1 cellular context compared by ENCODE assay signal in genomic region chr18:21735452-21736015, GRCh38.
TF ChIP-seq lines count a peak whose summit lies in the region.

No MANE protein-coding gene starts in this region.

TF ChIP-seq in K562, 482 proteins besides CTCF, POLR2A, EP300 and RAD21 (continued from another document and continues in another):
- TF ChIP-seq HDAC1 (IDR thresholded peaks at IDR 0.05) (0 out of 4 replicates have a peak, but pooled peaks of 1 of the 2 experiments have one; percentile 32), MEF2A (IDR thresholded peaks at IDR 0.05; ENCODE audit: control insufficient read depth, low read depth, low read length) (no peak), ZNF699 (CRISPR knock-in tag; IDR thresholded peaks at IDR 0.05; ENCODE audit: insufficient replicate concordance) (no peak), NFYB (IDR thresholded peaks at IDR 0.05; ENCODE audit: extremely low read depth, insufficient read length) (no peak), NCOA2 (IDR thresholded peaks at IDR 0.05; ENCODE audit: partially characterized antibody in 2 of 2) (peak in 1 of 2 experiments; percentile 34), HDAC6 (IDR thresholded peaks at IDR 0.05; ENCODE audit: low read depth, low read length) (no peak), HDAC2 (IDR thresholded peaks at IDR 0.05) (no peak; the same call in 1 of the 2 replicates), ILK (tag; IDR thresholded peaks at IDR 0.05; ENCODE audit: borderline replicate concordance, low read depth) (no peak), HCFC1 (IDR thresholded peaks at IDR 0.05; ENCODE audit: low read depth, low read length) (peak; percentile 26; the same call in 1 of the 2 replicates), GTF2E2 (tag; IDR thresholded peaks at IDR 0.05) (no peak), MAFK (IDR thresholded peaks at IDR 0.05; ENCODE audit: low read length) (peak; percentile 68), TAF15 (IDR thresholded peaks at IDR 0.05; ENCODE audit: low read depth, low read length) (no peak), ETV1 (tag; conservative IDR thresholded peaks at IDR 0.05; ENCODE audit: low read depth) (peak; percentile 95), ETV5 (CRISPR knock-in tag; IDR thresholded peaks at IDR 0.05; ENCODE audit: low read depth) (peak; percentile 96), ZBTB26 (CRISPR knock-in tag; IDR thresholded peaks at IDR 0.05) (no peak), DPF2 (IDR thresholded peaks at IDR 0.05) (peak; percentile 78), SOX6 (IDR thresholded peaks at IDR 0.05) (peak; percentile 81), L3MBTL2 (IDR thresholded peaks at IDR 0.05) (peak; percentile 77), ZNF318 (IDR thresholded peaks at IDR 0.05; ENCODE audit: borderline replicate concordance in 1 of 2, low read depth in 1 of 2) (no peak), CEBPG (CRISPR knock-in tag; IDR thresholded peaks at IDR 0.05) (peak; percentile 93), CEBPG (tag; conservative IDR thresholded peaks at IDR 0.05 in 1 of 2, IDR thresholded peaks at IDR 0.05 in 1 of 2) (0 out of 4 replicates have a peak, but pooled peaks of 1 of the 2 experiments have one; percentile 12), XRCC5 (IDR thresholded peaks at IDR 0.05; ENCODE audit: low read depth, low read length) (no peak), LARP7 (IDR thresholded peaks at IDR 0.05) (0 out of 2 replicates have a peak, but pooled peaks have one; percentile 34), ETV6 (IDR thresholded peaks at IDR 0.05; ENCODE audit: borderline replicate concordance in 1 of 2, low read depth in 2 of 2, low read length in 1 of 2) (no peak), ETV6 (CRISPR knock-in tag; IDR thresholded peaks at IDR 0.05; ENCODE audit: borderline replicate concordance) (no peak), BRD9 (IDR thresholded peaks at IDR 0.05; ENCODE audit: low read depth, partially characterized antibody) (peak; percentile 69), ZNF592 (IDR thresholded peaks at IDR 0.05) (peak; percentile 84), HNRNPH1 (optimal IDR thresholded peaks at IDR 0.05; ENCODE audit: low read depth, low read length) (no peak), CC2D1A (IDR thresholded peaks at IDR 0.05) (peak; percentile 42), SMARCA4 (IDR thresholded peaks at IDR 0.05) (peak; percentile 75; the same call in 1 of the 2 replicates), IRF9 (tag; IDR thresholded peaks at IDR 0.05) (peak; percentile 46; the same call in 1 of the 2 replicates), RCOR1 (IDR thresholded peaks at IDR 0.05; ENCODE audit: borderline replicate concordance in 1 of 2, low read depth in 2 of 2, low read length in 2 of 2) (peak in 1 of 2 experiments; percentile 70; a peak in 2 of 4 replicates), BRD4 (IDR thresholded peaks at IDR 0.05) (0 out of 2 replicates have a peak, but pooled peaks have one; percentile 49), ZNF212 (CRISPR knock-in tag; IDR thresholded peaks at IDR 0.05) (no peak), SRSF1 (IDR thresholded peaks at IDR 0.05; ENCODE audit: low read depth, low read length) (no peak), PHF20 (IDR thresholded peaks at IDR 0.05; ENCODE audit: partially characterized antibody) (peak; percentile 18), DACH1 (IDR thresholded peaks at IDR 0.05; ENCODE audit: partially characterized antibody) (no peak), JUND (IDR thresholded peaks at IDR 0.05; ENCODE audit: borderline replicate concordance, low read depth, low read length) (peak; percentile 67), JUND (tag; IDR thresholded peaks at IDR 0.05; ENCODE audit: borderline replicate concordance, low read depth, low read length) (peak; percentile 54; the same call in 1 of the 3 replicates), SETDB1 (IDR thresholded peaks at IDR 0.05; ENCODE audit: low read length) (no peak), FOSL1 (tag; conservative IDR thresholded peaks at IDR 0.05) (0 out of 2 replicates have a peak, but pooled peaks have one; percentile 13), AFF1 (IDR thresholded peaks at IDR 0.05; ENCODE audit: low read depth in 1 of 2, partially characterized antibody in 2 of 2) (peak in 1 of 2 experiments; percentile 63), EGR1 (conservative IDR thresholded peaks at IDR 0.05) (peak; percentile 81), CTBP1 (IDR thresholded peaks at IDR 0.05; ENCODE audit: borderline replicate concordance) (peak; percentile 68; the same call in 1 of the 2 replicates), NUFIP1 (IDR thresholded peaks at IDR 0.05; ENCODE audit: partially characterized antibody) (no peak)
- TF ChIP-seq, protein P1, sequence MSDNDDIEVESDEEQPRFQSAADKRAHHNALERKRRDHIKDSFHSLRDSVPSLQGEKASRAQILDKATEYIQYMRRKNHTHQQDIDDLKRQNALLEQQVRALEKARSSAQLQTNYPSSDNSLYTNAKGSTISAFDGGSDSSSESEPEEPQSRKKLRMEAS (CRISPR knock-in tag; IDR thresholded peaks at IDR 0.05): no peak
- TF ChIP-seq, protein P2, sequence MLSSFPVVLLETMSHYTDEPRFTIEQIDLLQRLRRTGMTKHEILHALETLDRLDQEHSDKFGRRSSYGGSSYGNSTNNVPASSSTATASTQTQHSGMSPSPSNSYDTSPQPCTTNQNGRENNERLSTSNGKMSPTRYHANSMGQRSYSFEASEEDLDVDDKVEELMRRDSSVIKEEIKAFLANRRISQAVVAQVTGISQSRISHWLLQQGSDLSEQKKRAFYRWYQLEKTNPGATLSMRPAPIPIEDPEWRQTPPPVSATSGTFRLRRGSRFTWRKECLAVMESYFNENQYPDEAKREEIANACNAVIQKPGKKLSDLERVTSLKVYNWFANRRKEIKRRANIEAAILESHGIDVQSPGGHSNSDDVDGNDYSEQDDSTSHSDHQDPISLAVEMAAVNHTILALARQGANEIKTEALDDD (IDR thresholded peaks at IDR 0.05): 0 out of 2 replicates have a peak, but pooled peaks have one; percentile 11
